Comparison of ENCODE assay signal across 8 cellular contexts in the genomic region with DNA sequence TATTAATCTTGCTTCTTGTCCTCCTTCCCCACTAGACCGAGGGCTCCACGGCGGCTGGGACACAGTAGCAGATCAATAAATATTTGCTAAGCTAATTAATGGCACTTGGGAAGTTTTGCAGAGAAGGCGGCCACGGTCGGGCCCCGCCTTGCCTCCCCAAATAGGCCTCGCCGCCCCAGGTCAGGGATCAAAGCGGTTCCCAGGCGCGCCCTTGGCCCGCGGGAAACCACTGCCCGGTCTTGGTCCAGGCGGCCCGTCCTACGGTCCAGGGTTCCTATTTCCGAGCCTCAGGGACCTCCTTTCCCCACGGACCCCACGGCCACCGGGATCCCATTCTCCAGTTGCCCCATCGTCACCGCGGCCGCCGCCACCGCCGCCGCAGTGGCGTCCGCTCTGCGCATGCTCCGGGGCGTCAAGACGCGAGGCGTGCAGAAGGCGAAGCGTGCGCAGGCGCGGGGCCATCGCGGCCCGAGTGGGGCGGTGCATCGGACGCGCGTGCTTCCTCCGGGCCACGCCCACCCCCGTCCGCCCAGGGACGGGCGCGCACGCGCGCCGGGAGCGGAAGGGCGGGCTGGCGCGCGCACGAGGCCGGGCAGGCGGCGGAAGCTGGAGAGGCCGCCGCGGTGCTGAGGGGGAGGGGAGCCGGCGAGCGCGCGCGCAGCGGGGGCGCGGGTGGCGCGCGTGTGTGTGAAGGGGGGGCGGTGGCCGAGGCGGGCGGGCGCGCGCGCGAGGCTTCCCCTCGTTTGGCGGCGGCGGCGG. TPM values are rescaled to one million over a fixed set of nuclear protein-coding genes. Genes with fewer than 3 reads are reported as not detected.
DNase-seq lines count a peak whose midpoint lies in the region; ATAC-seq and TF ChIP-seq lines count a peak whose summit lies in the region.

A gene (plus strand): TSS at position 717 of the 759 bp plus-strand sequence. CDS start 23,122 bp downstream, outside the sequence.

- H3K4me3 ChIP-seq in BE2C (ENCODE audit: low read depth, low read length): peak within 1 kb of the TSS; percentile 98
- peak within 1 kb of the TSS; percentile 97 for H3K4me3 ChIP-seq in coronary artery

- H3K4me1 Mint-ChIP-seq in activated CD4-positive, alpha-beta T cell treated with anti-CD3 and anti-CD28 coated beads, Interleukin-2, amount 10 ng/mL, durations not matched to agents 7 days and 5 days: peaks cover 47% of the 10 kb centered on the region

- POLR2A ChIA-PET in activated CD4-positive, alpha-beta T cell treated with anti-CD3 and anti-CD28 coated beads, Interleukin-2, amount 10 ng/mL, durations not matched to agents 7 days and 5 days (lab: Charles Lee): no interaction called here

- H3K27ac ChIP-seq in coronary artery: peak within 1 kb of the TSS; percentile 93 to 95

- DNase-seq in BE2C (peak; percentile 98), NCI-H69 (lab: John Stamatoyannopoulos, UW) (peak; percentile 99), coronary artery (ENCODE audit: low spot score) (peak; percentile 96), left colon (peak; percentile 94 to 98)
- DNase-seq in activated CD4-positive, alpha-beta T cell treated with anti-CD3 and anti-CD28 coated beads, Interleukin-2, amount 10 ng/mL, durations not matched to agents 7 days and 5 days: peak; percentile 96
- DNase-seq in stimulated activated CD4-positive, alpha-beta T cell treated with anti-CD3 and anti-CD28 coated beads, Interleukin-1b, Interleukin-23, amount 100 ng/mL, for 4 hours (ENCODE audit: low read depth in 2 of 2): peak; percentile 98 to 99

- no peaks in the 10 kb centered on the region for H3K27me3 Mint-ChIP-seq in activated CD4-positive, alpha-beta T cell treated with anti-CD3 and anti-CD28 coated beads, Interleukin-2, amount 10 ng/mL, durations not matched to agents 7 days and 5 days

- ATAC-seq in GM19324 (IDR thresholded peaks at IDR 0.05; ENCODE audit: low FRiP score, unreplicated experiment): peak; percentile 87
- ATAC-seq in HG03520 (IDR thresholded peaks at IDR 0.05; ENCODE audit: unreplicated experiment): peak; percentile 67
- ATAC-seq in left colon: peak; percentile 95

- peaks cover 7% of the 10 kb centered on the region for H3K36me3 Mint-ChIP-seq in activated CD4-positive, alpha-beta T cell treated with anti-CD3 and anti-CD28 coated beads, Interleukin-2, amount 10 ng/mL, durations not matched to agents 7 days and 5 days (ENCODE audit: low read depth)

- intact Hi-C loops in left colon (cut with DNase I, micrococcal nuclease): no loop called here

- no peaks in the 10 kb centered on the region for H3K27me3 ChIP-seq in BE2C

- TF ChIP-seq CTCF in BE2C (IDR thresholded peaks at IDR 0.05; ENCODE audit: low read depth, low read length) (no peak), coronary artery (IDR thresholded peaks at IDR 0.05) (no peak)

- H3K4me1 ChIP-seq in BE2C: no peaks in the 10 kb centered on the region; the same call in 1 of the 2 replicates

- peaks cover 10% of the 10 kb centered on the region for H3K36me3 ChIP-seq in BE2C

- CTCF ChIA-PET in activated CD4-positive, alpha-beta T cell treated with anti-CD3 and anti-CD28 coated beads, Interleukin-2, amount 10 ng/mL, durations not matched to agents 7 days and 5 days (lab: Charles Lee): interaction anchor here (2.2 kb wide), 1 partner anchor 18 kb away, joined by 10 read pairs; no protein-coding TSS in a partner anchor

- peak within 1 kb of the TSS; percentile 92 for H3K27ac Mint-ChIP-seq in activated CD4-positive, alpha-beta T cell treated with anti-CD3 and anti-CD28 coated beads, Interleukin-2, amount 10 ng/mL, durations not matched to agents 7 days and 5 days

- no peaks in the 10 kb centered on the region for H3K9me3 Mint-ChIP-seq in activated CD4-positive, alpha-beta T cell treated with anti-CD3 and anti-CD28 coated beads, Interleukin-2, amount 10 ng/mL, durations not matched to agents 7 days and 5 days

- no peaks in the 10 kb centered on the region; the same call in 1 of the 2 replicates for H3K9me3 ChIP-seq in BE2C

- H3K4me3 Mint-ChIP-seq in activated CD4-positive, alpha-beta T cell treated with anti-CD3 and anti-CD28 coated beads, Interleukin-2, amount 10 ng/mL, durations not matched to agents 7 days and 5 days: peak within 1 kb of the TSS; percentile 91

RNA-seq across cellular contexts. Expression of the gene that starts here (rescaled TPM):
- polyA plus RNA-seq in BE2C (2012; ENCODE audit: insufficient read depth, insufficient read length, low read depth): 264 TPM
- 100 to 1,000 TPM; 111 to 115 TPM for total RNA-seq in activated CD4-positive, alpha-beta T cell treated with anti-CD3 and anti-CD28 coated beads, Interleukin-2, amount 10 ng/mL, durations not matched to agents 7 days and 5 days
- total RNA-seq in left colon: 10 to 100 TPM; 68.7 to 98.6 TPM

Comparison
In these comparisons a context has a peak if more than half of its experiments do, and no peak if none do; other contexts are left out.
1. Peak in every context shown above with its lines: DNase-seq, ATAC-seq, H3K4me3 ChIP-seq and H3K27ac ChIP-seq.